Comparison of ENCODE assay signal across 2 cellular contexts in genomic region chr12:55862931-55863330, GRCh38. TPM values are rescaled to one million over a fixed set of nuclear protein-coding genes. Genes with fewer than 3 reads are reported as not detected.
"Had no signal": no experiment of that assay in that cellular context is flagged by ENCODE, and none has a peak within 500 bp of the region (broad histone marks: within the 10 kb centered on the region; RNA-seq: fewer than 3 reads in every experiment).

No MANE protein-coding gene starts in this region.

RNA-seq across cellular contexts. Expression of gene MMP19, which starts 20.2 kb away (rescaled TPM):
- total RNA-seq: neural crest cell, occipital lobe had no signal
